Comparison of ENCODE assay signal across 11 cellular contexts in the genomic region with DNA sequence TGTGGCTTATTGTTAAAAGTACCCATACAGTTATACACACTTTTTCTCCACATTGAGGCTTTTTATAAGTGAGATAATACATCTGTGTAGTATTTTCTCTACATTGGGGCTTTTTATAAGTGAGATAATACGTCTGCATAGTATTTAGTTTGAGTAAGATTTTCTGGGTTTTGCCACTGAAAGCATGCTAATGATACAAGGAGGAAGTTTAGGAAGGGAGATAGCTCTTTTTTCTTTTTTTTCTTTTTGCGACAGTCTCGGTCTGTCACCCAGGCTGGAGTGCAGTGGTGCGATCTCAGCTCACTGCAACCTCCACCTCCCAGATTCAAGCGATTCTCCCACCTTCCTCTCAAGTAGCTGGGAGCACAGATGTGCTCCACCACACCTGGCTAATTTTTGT.
"Had no signal": no experiment of that assay in that cellular context is flagged by ENCODE, and none has a peak within 500 bp of the region (broad histone marks: within the 10 kb centered on the region; RNA-seq: fewer than 3 reads in every experiment).

No MANE protein-coding gene starts in this region.

- ATAC-seq: lower lobe of right lung, sciatic nerve had no signal

- DNase-seq: activated CD4-positive, alpha-beta T cell treated with anti-CD3 and anti-CD28 coated beads, Interleukin-2, amount 50 U/mL, for 4 hours; activated gamma-delta T cell; colonic mucosa; endodermal cell; foreskin melanocyte; glutamatergic neuron; lower lobe of right lung; stimulated activated CD4-positive, alpha-beta T cell treated with anti-CD3 and anti-CD28 coated beads, Interleukin-4, amount 100 ng/mL, for 1 hour; T1000; testis had no signal
